In genomic region chr5:154513669-154514084, GRCh38 we compare ENCODE assay signal across 16 cellular contexts. TPM values are rescaled to one million over a fixed set of nuclear protein-coding genes. Genes with fewer than 3 reads are reported as not detected.
DNase-seq lines count a peak whose midpoint lies in the region; ATAC-seq and TF ChIP-seq lines count a peak whose summit lies in the region.
"Had no signal": no experiment of that assay in that cellular context is flagged by ENCODE, and none has a peak within 500 bp of the region (broad histone marks: within the 10 kb centered on the region; RNA-seq: fewer than 3 reads in every experiment).

No MANE protein-coding gene starts in this region.

- POLR2A ChIA-PET in activated CD8-positive, alpha-beta T cell treated with anti-CD3 and anti-CD28 coated beads for 36 hours (lab: Charles Lee): no interaction called here
- POLR2A ChIA-PET in activated CD8-positive, alpha-beta T cell treated with anti-CD3 and anti-CD28 coated beads, Interleukin-2, amount 10 ng/mL, durations not matched to agents 7 days and 5 days (lab: Charles Lee): no interaction called here

- peaks cover 36% of the 10 kb centered on the region for H3K27me3 Mint-ChIP-seq in activated CD8-positive, alpha-beta T cell treated with anti-CD3 and anti-CD28 coated beads for 36 hours
- peaks cover 18% of the 10 kb centered on the region for H3K27me3 Mint-ChIP-seq in activated CD8-positive, alpha-beta T cell treated with anti-CD3 and anti-CD28 coated beads, Interleukin-2, amount 10 ng/mL, durations not matched to agents 7 days and 5 days (ENCODE audit: low read depth)

- TF ChIP-seq CTCF in activated CD8-positive, alpha-beta T cell treated with anti-CD3 and anti-CD28 coated beads for 36 hours (IDR thresholded peaks at IDR 0.05): no peak
- TF ChIP-seq CTCF in OCI-LY3 (IDR thresholded peaks at IDR 0.05; ENCODE audit: low read depth, low read length) (no peak), coronary artery (IDR thresholded peaks at IDR 0.05) (no peak)

- ATAC-seq in activated CD8-positive, alpha-beta T cell treated with anti-CD3 and anti-CD28 coated beads for 36 hours: peak; percentile 54
- no peak for ATAC-seq in activated CD8-positive, alpha-beta T cell treated with anti-CD3 and anti-CD28 coated beads, Interleukin-2, amount 10 ng/mL, durations not matched to agents 7 days and 5 days
- peak; percentile 33 for ATAC-seq in HG02642 (IDR thresholded peaks at IDR 0.05; ENCODE audit: poor library complexity, unreplicated experiment)
- no peak for ATAC-seq in GM18519 (IDR thresholded peaks at IDR 0.05; ENCODE audit: low FRiP score, unreplicated experiment)
- ATAC-seq: body of pancreas, esophagus mucosa had no signal

- peaks cover 14% of the 10 kb centered on the region for H3K4me1 Mint-ChIP-seq in activated CD8-positive, alpha-beta T cell treated with anti-CD3 and anti-CD28 coated beads for 36 hours (ENCODE audit: low read depth)
- peaks cover 13% of the 10 kb centered on the region for H3K4me1 Mint-ChIP-seq in activated CD8-positive, alpha-beta T cell treated with anti-CD3 and anti-CD28 coated beads, Interleukin-2, amount 10 ng/mL, durations not matched to agents 7 days and 5 days (ENCODE audit: low read depth)

- H3K4me2 ChIP-seq in OCI-LY3 (ENCODE audit: low read length): peak overlapping the region; percentile 59
- H3K4me2 ChIP-seq: neural progenitor cell had no signal

- no peaks in the 10 kb centered on the region for H3K36me3 Mint-ChIP-seq in activated CD8-positive, alpha-beta T cell treated with anti-CD3 and anti-CD28 coated beads for 36 hours (ENCODE audit: low read depth)
- H3K36me3 Mint-ChIP-seq in activated CD8-positive, alpha-beta T cell treated with anti-CD3 and anti-CD28 coated beads, Interleukin-2, amount 10 ng/mL, durations not matched to agents 7 days and 5 days (ENCODE audit: low read depth): no peaks in the 10 kb centered on the region
- H3K36me3 Mint-ChIP-seq: neural progenitor cell had no signal

- H3K27ac ChIP-seq in OCI-LY3 (ENCODE audit: low read length): no peak overlapping the region
- no peak overlapping the region for H3K27ac ChIP-seq in coronary artery
- H3K27ac ChIP-seq: body of pancreas, neural progenitor cell, transverse colon had no signal

- CTCF ChIA-PET in activated CD8-positive, alpha-beta T cell treated with anti-CD3 and anti-CD28 coated beads for 36 hours (lab: Charles Lee): no interaction called here
- CTCF ChIA-PET in activated CD8-positive, alpha-beta T cell treated with anti-CD3 and anti-CD28 coated beads, Interleukin-2, amount 10 ng/mL, durations not matched to agents 7 days and 5 days (lab: Charles Lee): no interaction called here

- H3K4me1 ChIP-seq in OCI-LY3 (ENCODE audit: low read length): peaks cover 42% of the 10 kb centered on the region
- H3K4me1 ChIP-seq: body of pancreas, transverse colon had no signal

- no peak overlapping the region for H3K27ac Mint-ChIP-seq in activated CD8-positive, alpha-beta T cell treated with anti-CD3 and anti-CD28 coated beads for 36 hours
- H3K27ac Mint-ChIP-seq in activated CD8-positive, alpha-beta T cell treated with anti-CD3 and anti-CD28 coated beads, Interleukin-2, amount 10 ng/mL, durations not matched to agents 7 days and 5 days: no peak overlapping the region
- H3K27ac Mint-ChIP-seq: neural progenitor cell had no signal

- intact Hi-C loops in activated CD8-positive, alpha-beta T cell treated with anti-CD3 and anti-CD28 coated beads for 36 hours (cut with micrococcal nuclease): no loop called here

- no peaks in the 10 kb centered on the region for H3K36me3 ChIP-seq in OCI-LY3 (replicated peaks; ENCODE audit: low read depth, low read length)
- H3K36me3 ChIP-seq: neural progenitor cell, transverse colon had no signal

- H3K9me3 Mint-ChIP-seq in activated CD8-positive, alpha-beta T cell treated with anti-CD3 and anti-CD28 coated beads for 36 hours: no peaks in the 10 kb centered on the region
- H3K9me3 Mint-ChIP-seq in activated CD8-positive, alpha-beta T cell treated with anti-CD3 and anti-CD28 coated beads, Interleukin-2, amount 10 ng/mL, durations not matched to agents 7 days and 5 days (ENCODE audit: insufficient read depth): no peaks in the 10 kb centered on the region
- H3K9me3 Mint-ChIP-seq: neural progenitor cell had no signal

- no peak overlapping the region for H3K9ac ChIP-seq in OCI-LY3 (ENCODE audit: low read length)
- H3K9ac ChIP-seq: neural progenitor cell had no signal

- peak; percentile 57 for DNase-seq in activated CD8-positive, alpha-beta T cell treated with anti-CD3 and anti-CD28 coated beads for 36 hours
- DNase-seq in activated CD8-positive, alpha-beta T cell treated with anti-CD3 and anti-CD28 coated beads, Interleukin-2, amount 10 ng/mL, durations not matched to agents 7 days and 5 days: no peak
- DNase-seq in stimulated activated CD8-positive, alpha-beta memory T cell treated with anti-CD3 and anti-CD28 coated beads, Interleukin-4, amount 100 ng/mL, for 48 hours: peak; percentile 42
- DNase-seq in coronary artery (ENCODE audit: low spot score): no peak
- DNase-seq in HUDEP-2 (lab: John Stamatoyannopoulos, UW; ENCODE audit: unreplicated experiment in 76 of 76): no peak
- DNase-seq: ACHN, body of pancreas, GDM1, NCI-H187 treated with DMSO at 0.1 percent for 48 hours, transverse colon had no signal

- H3K9me3 ChIP-seq in OCI-LY3 (ENCODE audit: insufficient read depth, low read length): no peaks in the 10 kb centered on the region
- H3K9me3 ChIP-seq: body of pancreas, transverse colon had no signal

- no peaks in the 10 kb centered on the region for H4K20me1 ChIP-seq in OCI-LY3 (ENCODE audit: insufficient read depth, low read length)

- H3K4me3 ChIP-seq in OCI-LY3 (ENCODE audit: low read length) (peak overlapping the region; percentile 41), coronary artery (no peak overlapping the region)
- H3K4me3 ChIP-seq: body of pancreas, neural progenitor cell, transverse colon had no signal

- H2AFZ ChIP-seq in OCI-LY3 (ENCODE audit: low read depth, low read length): no peak overlapping the region
- H2AFZ ChIP-seq: neural progenitor cell had no signal

- no peaks in the 10 kb centered on the region for H3K27me3 ChIP-seq in OCI-LY3 (ENCODE audit: low read depth, low read length)
- H3K27me3 ChIP-seq: body of pancreas, neural progenitor cell, transverse colon had no signal

- no peaks in the 10 kb centered on the region for H3K79me2 ChIP-seq in OCI-LY3 (ENCODE audit: low read length)

- no peak overlapping the region for H3K4me3 Mint-ChIP-seq in activated CD8-positive, alpha-beta T cell treated with anti-CD3 and anti-CD28 coated beads for 36 hours
- no peak overlapping the region for H3K4me3 Mint-ChIP-seq in activated CD8-positive, alpha-beta T cell treated with anti-CD3 and anti-CD28 coated beads, Interleukin-2, amount 10 ng/mL, durations not matched to agents 7 days and 5 days
- H3K4me3 Mint-ChIP-seq: neural progenitor cell had no signal

RNA-seq across cellular contexts. Expression of gene HAND1, which starts 35.6 kb away (rescaled TPM):
- total RNA-seq in activated CD8-positive, alpha-beta T cell treated with anti-CD3 and anti-CD28 coated beads for 36 hours: not detected
- total RNA-seq in activated CD8-positive, alpha-beta T cell treated with anti-CD3 and anti-CD28 coated beads, Interleukin-2, amount 10 ng/mL, durations not matched to agents 7 days and 5 days: not detected
- total RNA-seq: body of pancreas, esophagus mucosa, kidney epithelial cell had no signal

Comparison
In these comparisons a context has a peak if more than half of its experiments do, and no peak if none do; other contexts are left out.
1. ATAC-seq: peak in activated CD8-positive, alpha-beta T cell treated with anti-CD3 and anti-CD28 coated beads for 36 hours (single experiment) and HG02642 (single experiment); none in activated CD8-positive, alpha-beta T cell treated with anti-CD3 and anti-CD28 coated beads, Interleukin-2, amount 10 ng/mL, durations not matched to agents 7 days and 5 days (single experiment) and GM18519 (single experiment).
2. DNase-seq: peak in activated CD8-positive, alpha-beta T cell treated with anti-CD3 and anti-CD28 coated beads for 36 hours (single experiment) and stimulated activated CD8-positive, alpha-beta memory T cell treated with anti-CD3 and anti-CD28 coated beads, Interleukin-4, amount 100 ng/mL, for 48 hours (single experiment); none in activated CD8-positive, alpha-beta T cell treated with anti-CD3 and anti-CD28 coated beads, Interleukin-2, amount 10 ng/mL, durations not matched to agents 7 days and 5 days (single experiment), coronary artery (single experiment) and HUDEP-2 (0 of 76).